ENCODE assay signal across 8 cellular contexts in genomic region chr12:120902846-120903381, GRCh38. TPM values are rescaled to one million over a fixed set of nuclear protein-coding genes. Genes with fewer than 3 reads are reported as not detected.
A peak's percentile ranks its signal among the peaks of the same experiment; 100 is the strongest.
DNase-seq lines count a peak whose midpoint lies in the region; TF ChIP-seq lines count a peak whose summit lies in the region.

No MANE protein-coding gene starts in this region.

- peak overlapping the region; percentile 93 to 98 (median 96) for H3K27ac ChIP-seq in Peyer's patch
- H3K27ac ChIP-seq in trophoblast cell (ENCODE audit: low read depth, low read length), result no peak overlapping the region

- no peak overlapping the region for H2BK120ac ChIP-seq in trophoblast cell (ENCODE audit: insufficient read depth, low read length, poor library complexity)

- peak overlapping the region; percentile 66 for H3K4me2 ChIP-seq in trophoblast cell (ENCODE audit: low read length)

- H3K4me1 ChIP-seq in ES-I3 (ENCODE audit: insufficient read depth, low read length), result peaks cover 9% of the 10 kb centered on the region
- H3K4me1 ChIP-seq in Peyer's patch, result peaks cover 0 to 20% (median 10%) of the 10 kb centered on the region in 4 donors
- peaks cover 10% of the 10 kb centered on the region in 2 experiments for H3K4me1 ChIP-seq in trophoblast cell (ENCODE audit: control insufficient read depth in 1 of 2, insufficient read depth in 2 of 2, low read length in 2 of 2)

- H4K12ac ChIP-seq in trophoblast cell (ENCODE audit: low read depth, low read length), result no peak overlapping the region

- TF ChIP-seq CTCF in Peyer's patch (IDR thresholded peaks at IDR 0.05) (no peak), epithelial cell of proximal tubule (conservative IDR thresholded peaks at IDR 0.05; ENCODE audit: low read depth, low read length) (no peak)

- no peaks in the 10 kb centered on the region for H3K9me3 ChIP-seq in ES-I3 (ENCODE audit: control insufficient read depth, insufficient read depth, low read length)
- H3K9me3 ChIP-seq in Peyer's patch, result no peaks in the 10 kb centered on the region
- H3K9me3 ChIP-seq in trophoblast cell (ENCODE audit: insufficient read depth, low read depth, low read length), result no peaks in the 10 kb centered on the region

- no peak overlapping the region for H4K91ac ChIP-seq in trophoblast cell (ENCODE audit: low read depth, low read length)

- H3K4me3 ChIP-seq in Peyer's patch (peak overlapping the region; percentile 96 to 100 (median 98)), epithelial cell of proximal tubule (ENCODE audit: low read depth, low read length) (peak overlapping the region; percentile 94), trophoblast cell (ENCODE audit: low read depth, low read length) (peak overlapping the region; percentile 99)

- H3K36me3 ChIP-seq in ES-I3 (ENCODE audit: insufficient read depth, low read length) (peaks cover 3% of the 10 kb centered on the region; the same call in 1 of the 2 replicates), Peyer's patch (no peaks in the 10 kb centered on the region), trophoblast cell (ENCODE audit: control insufficient read depth in 1 of 2, insufficient read depth in 2 of 2, low read length in 2 of 2) (peaks cover 2 to 3% of the 10 kb centered on the region in 2 experiments)

- no peak overlapping the region for H3K23ac ChIP-seq in trophoblast cell (ENCODE audit: low read length)

- no peak overlapping the region for H2BK5ac ChIP-seq in trophoblast cell (ENCODE audit: low read depth, low read length, poor library complexity)

- H3K14ac ChIP-seq in trophoblast cell (ENCODE audit: low read length), result no peak overlapping the region

- no peak overlapping the region for H4K8ac ChIP-seq in trophoblast cell (ENCODE audit: low read depth, low read length)

- 100% methylated on average over 1 of the region's 15 CpGs for WGBS in trophoblast cell (ENCODE audit: extremely low coverage, insufficient coverage, insufficient read length)

- peak overlapping the region; percentile 1 for H2AFZ ChIP-seq in trophoblast cell (ENCODE audit: insufficient read depth, low read length, poor library complexity)

- no peaks in the 10 kb centered on the region for H3K27me3 ChIP-seq in Peyer's patch
- H3K27me3 ChIP-seq in trophoblast cell (ENCODE audit: insufficient read depth, low read length), result no peaks in the 10 kb centered on the region

- no peak overlapping the region for H2BK12ac ChIP-seq in trophoblast cell (ENCODE audit: low read length)

- H3K79me2 ChIP-seq in trophoblast cell (ENCODE audit: control insufficient read depth, insufficient read depth, low read length, poor library complexity), result peaks cover 16% of the 10 kb centered on the region

- no peak for DNase-seq in Peyer's patch
- no peak for DNase-seq in epithelial cell of proximal tubule (ENCODE audit: low read depth)
- DNase-seq in trophoblast cell, result peak; percentile 8 to 39
- no peak for DNase-seq in NCI-H1694 (lab: John Stamatoyannopoulos, UW)
- DNase-seq in NCI-H1436 treated with DMSO at 0.1 percent for 48 hours (lab: John Stamatoyannopoulos, UW), result no peak
- DNase-seq in NCI-H2081 (lab: John Stamatoyannopoulos, UW), result no peak
- DNase-seq in NCI-H2107 (lab: John Stamatoyannopoulos, UW), result no peak

- peak overlapping the region; percentile 21 for H3K4ac ChIP-seq in trophoblast cell (ENCODE audit: low read depth, low read length)

- no peak for TF ChIP-seq POLR2A in Peyer's patch (IDR thresholded peaks at IDR 0.05)

- peak overlapping the region; percentile 72 for H3K9ac ChIP-seq in ES-I3 (ENCODE audit: low read depth, low read length)
- H3K9ac ChIP-seq in trophoblast cell (ENCODE audit: low read length), result no peak overlapping the region

- H3K79me1 ChIP-seq in trophoblast cell (ENCODE audit: low read length), result peaks cover 7% of the 10 kb centered on the region

- H2AK5ac ChIP-seq in trophoblast cell (ENCODE audit: low read length), result no peak overlapping the region

- no peak overlapping the region for H3K18ac ChIP-seq in trophoblast cell (ENCODE audit: low read length)

RNA-seq across cellular contexts. Expression of gene SPPL3, which starts 1.2 kb away (rescaled TPM):
- total RNA-seq in Peyer's patch (10 to 100 TPM; 26.4 to 50.2 (median 34.9) TPM), epithelial cell of proximal tubule (8.6 and 9.5 TPM in 2 replicates)
- 56.6 and 57.3 TPM in 2 replicates for polyA plus RNA-seq in trophoblast cell (2013)

Comparison
In these comparisons a context has a peak if more than half of its experiments do, and no peak if none do; other contexts are left out.
1. DNase-seq: peak in trophoblast cell (2 of 2); none in Peyer's patch (0 of 3), epithelial cell of proximal tubule (single experiment), NCI-H1694 (single experiment), NCI-H1436 treated with DMSO at 0.1 percent for 48 hours (single experiment), NCI-H2081 (0 of 2) and NCI-H2107 (single experiment).
2. Peak in every context shown above with its lines, with median percentiles within 50 percentile points of each other: H3K4me3 ChIP-seq.